ENCODE assay signal across 1 cellular context in the genomic region with DNA sequence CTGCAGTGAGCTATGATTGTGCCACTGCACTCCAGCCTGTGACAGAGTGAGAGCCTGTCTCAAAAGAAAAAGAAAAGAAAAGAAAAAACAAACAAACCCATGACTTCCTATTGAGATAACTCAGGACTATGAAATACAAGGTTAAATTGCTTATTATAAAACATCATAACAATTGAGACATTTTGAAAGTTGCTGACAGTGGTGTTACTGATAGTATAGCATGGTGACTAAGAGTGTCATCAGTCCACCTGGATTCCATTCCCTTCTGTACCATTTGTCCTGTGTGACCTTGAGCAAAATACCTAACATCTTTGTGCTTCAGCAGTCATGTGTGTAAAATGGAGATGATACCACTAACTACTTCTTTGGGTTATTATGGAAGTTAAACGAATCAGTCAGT.
TF ChIP-seq lines count a peak whose summit lies in the region.

No MANE protein-coding gene starts in this region.

TF ChIP-seq in GM23338, 12 proteins besides CTCF, POLR2A, EP300 and RAD21 (continued from another document):
- TF ChIP-seq, protein P1, sequence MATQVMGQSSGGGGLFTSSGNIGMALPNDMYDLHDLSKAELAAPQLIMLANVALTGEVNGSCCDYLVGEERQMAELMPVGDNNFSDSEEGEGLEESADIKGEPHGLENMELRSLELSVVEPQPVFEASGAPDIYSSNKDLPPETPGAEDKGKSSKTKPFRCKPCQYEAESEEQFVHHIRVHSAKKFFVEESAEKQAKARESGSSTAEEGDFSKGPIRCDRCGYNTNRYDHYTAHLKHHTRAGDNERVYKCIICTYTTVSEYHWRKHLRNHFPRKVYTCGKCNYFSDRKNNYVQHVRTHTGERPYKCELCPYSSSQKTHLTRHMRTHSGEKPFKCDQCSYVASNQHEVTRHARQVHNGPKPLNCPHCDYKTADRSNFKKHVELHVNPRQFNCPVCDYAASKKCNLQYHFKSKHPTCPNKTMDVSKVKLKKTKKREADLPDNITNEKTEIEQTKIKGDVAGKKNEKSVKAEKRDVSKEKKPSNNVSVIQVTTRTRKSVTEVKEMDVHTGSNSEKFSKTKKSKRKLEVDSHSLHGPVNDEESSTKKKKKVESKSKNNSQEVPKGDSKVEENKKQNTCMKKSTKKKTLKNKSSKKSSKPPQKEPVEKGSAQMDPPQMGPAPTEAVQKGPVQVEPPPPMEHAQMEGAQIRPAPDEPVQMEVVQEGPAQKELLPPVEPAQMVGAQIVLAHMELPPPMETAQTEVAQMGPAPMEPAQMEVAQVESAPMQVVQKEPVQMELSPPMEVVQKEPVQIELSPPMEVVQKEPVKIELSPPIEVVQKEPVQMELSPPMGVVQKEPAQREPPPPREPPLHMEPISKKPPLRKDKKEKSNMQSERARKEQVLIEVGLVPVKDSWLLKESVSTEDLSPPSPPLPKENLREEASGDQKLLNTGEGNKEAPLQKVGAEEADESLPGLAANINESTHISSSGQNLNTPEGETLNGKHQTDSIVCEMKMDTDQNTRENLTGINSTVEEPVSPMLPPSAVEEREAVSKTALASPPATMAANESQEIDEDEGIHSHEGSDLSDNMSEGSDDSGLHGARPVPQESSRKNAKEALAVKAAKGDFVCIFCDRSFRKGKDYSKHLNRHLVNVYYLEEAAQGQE (IDR thresholded peaks at IDR 0.05; ENCODE audit: unreplicated experiment) = no peak
- TF ChIP-seq CREB1 (CRISPR knock-in tag; IDR thresholded peaks at IDR 0.05; ENCODE audit: low read depth) (no peak), ZNF114 (CRISPR knock-in tag; IDR thresholded peaks at IDR 0.05) (no peak), POLR2AphosphoS5 (IDR thresholded peaks at IDR 0.05; ENCODE audit: low read depth) (no peak)
- TF ChIP-seq, protein P2, sequence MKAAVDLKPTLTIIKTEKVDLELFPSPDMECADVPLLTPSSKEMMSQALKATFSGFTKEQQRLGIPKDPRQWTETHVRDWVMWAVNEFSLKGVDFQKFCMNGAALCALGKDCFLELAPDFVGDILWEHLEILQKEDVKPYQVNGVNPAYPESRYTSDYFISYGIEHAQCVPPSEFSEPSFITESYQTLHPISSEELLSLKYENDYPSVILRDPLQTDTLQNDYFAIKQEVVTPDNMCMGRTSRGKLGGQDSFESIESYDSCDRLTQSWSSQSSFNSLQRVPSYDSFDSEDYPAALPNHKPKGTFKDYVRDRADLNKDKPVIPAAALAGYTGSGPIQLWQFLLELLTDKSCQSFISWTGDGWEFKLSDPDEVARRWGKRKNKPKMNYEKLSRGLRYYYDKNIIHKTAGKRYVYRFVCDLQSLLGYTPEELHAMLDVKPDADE (IDR thresholded peaks at IDR 0.05) = no peak
